27 cellular contexts compared by ENCODE assay signal in genomic region chr10:107529350-107529749, GRCh38.
"Had no signal": no experiment of that assay in that cellular context is flagged by ENCODE, and none has a peak within 500 bp of the region (broad histone marks: within the 10 kb centered on the region; RNA-seq: fewer than 3 reads in every experiment).

No MANE protein-coding gene starts in this region.

- H3K36me3 ChIP-seq: left lung, lower lobe of right lung, ovary, right atrium auricular region, right lobe of liver, tibial nerve, uterus had no signal

- H3K36me3 Mint-ChIP-seq: mesothelial cell of epicardium; natural killer cell treated with Interleukin-12 subunit alpha and Interleukin-12 subunit beta and Interleukin-15 and Interleukin-18, amount 100 ng/mL, for 72 hours; stimulated activated memory B cell treated with anti-CD40 and anti-IgM and Interleukin-4, amounts not matched to agents 10 μg/mL and 1 μg/mL and 100 μg/mL, for 72 hours; type B pancreatic cell had no signal

- H3K4me1 ChIP-seq: left lung, lower lobe of right lung, right atrium auricular region, right lobe of liver, tibial nerve, uterus had no signal

- H3K27ac ChIP-seq: left lung, lower lobe of right lung, ovary, right atrium auricular region, right lobe of liver, tibial nerve, uterus had no signal

- H3K9me3 Mint-ChIP-seq: mesothelial cell of epicardium; stimulated activated memory B cell treated with anti-CD40 and anti-IgM and Interleukin-4, amounts not matched to agents 10 μg/mL and 1 μg/mL and 100 μg/mL, for 72 hours; type B pancreatic cell had no signal

- H3K4me3 ChIP-seq: left lung, lower lobe of right lung, mucosa of descending colon, ovary, right atrium auricular region, right lobe of liver, smooth muscle cell, tibial nerve, uterus had no signal

- H3K9me3 ChIP-seq: left lung, lower lobe of right lung, mucosa of descending colon, ovary, right atrium auricular region, right lobe of liver, tibial nerve, uterus had no signal

- ATAC-seq: left cardiac atrium; left lung; lower lobe of right lung; mucosa of descending colon; naive thymus-derived CD4-positive, alpha-beta T cell; natural killer cell treated with Interleukin-12 subunit alpha and Interleukin-12 subunit beta and Interleukin-15 and Interleukin-18, amount 100 ng/mL, for 72 hours; right lobe of liver; stimulated activated memory B cell treated with anti-CD40 and anti-IgM and Interleukin-4, amounts not matched to agents 10 μg/mL and 1 μg/mL and 100 μg/mL, for 72 hours; stimulated activated naive CD8-positive, alpha-beta T cell treated with anti-CD3 and anti-CD28 coated beads, Interleukin-15, amount 100 ng/mL, for 72 hours had no signal

- H3K27ac Mint-ChIP-seq: mesothelial cell of epicardium; naive thymus-derived CD4-positive, alpha-beta T cell; natural killer cell treated with Interleukin-12 subunit alpha and Interleukin-12 subunit beta and Interleukin-15 and Interleukin-18, amount 100 ng/mL, for 72 hours; progenitor cell of endocrine pancreas; stimulated activated memory B cell treated with anti-CD40 and anti-IgM and Interleukin-4, amounts not matched to agents 10 μg/mL and 1 μg/mL and 100 μg/mL, for 72 hours; stimulated activated naive CD8-positive, alpha-beta T cell treated with anti-CD3 and anti-CD28 coated beads, Interleukin-15, amount 100 ng/mL, for 72 hours; type B pancreatic cell had no signal

- DNase-seq: hippocampal formation; kidney glomerular epithelial cell; left cardiac atrium; left lung; lower lobe of right lung; mammary epithelial cell; mesenchymal stem cell; mucosa of descending colon; naive thymus-derived CD4-positive, alpha-beta T cell; ovary; right lobe of liver; stimulated activated CD4-positive, alpha-beta T cell treated with anti-CD3 and anti-CD28 coated beads, Interleukin-1b, Interleukin-23, amount 100 ng/mL, for 48 hours; stimulated activated CD4-positive, alpha-beta T cell treated with anti-CD3 and anti-CD28 coated beads, Interleukin-2, amount 100 ng/mL, for 48 hours; stimulated activated CD4-positive, alpha-beta T cell treated with anti-CD3 and anti-CD28 coated beads, Interleukin-4, amount 100 ng/mL, for 4 hours; stimulated activated CD8-positive, alpha-beta memory T cell treated with anti-CD3 and anti-CD28 coated beads, Interleukin-4, amount 100 ng/mL, for 48 hours; stimulated activated naive CD4-positive, alpha-beta T cell treated with Interleukin-2 at 50 U/mL for 16 hours; stimulated activated naive CD8-positive, alpha-beta T cell treated with anti-CD3 and anti-CD28 coated beads, Interleukin-15, amount 100 ng/mL, for 72 hours; substantia nigra; uterus had no signal

- H3K27me3 ChIP-seq: left lung, ovary, right atrium auricular region, right lobe of liver, tibial nerve, uterus had no signal

- H3K4me3 Mint-ChIP-seq: mesothelial cell of epicardium; naive thymus-derived CD4-positive, alpha-beta T cell; natural killer cell treated with Interleukin-12 subunit alpha and Interleukin-12 subunit beta and Interleukin-15 and Interleukin-18, amount 100 ng/mL, for 72 hours; stimulated activated memory B cell treated with anti-CD40 and anti-IgM and Interleukin-4, amounts not matched to agents 10 μg/mL and 1 μg/mL and 100 μg/mL, for 72 hours; stimulated activated naive CD8-positive, alpha-beta T cell treated with anti-CD3 and anti-CD28 coated beads, Interleukin-15, amount 100 ng/mL, for 72 hours; type B pancreatic cell had no signal

- H3K4me1 Mint-ChIP-seq: mesothelial cell of epicardium; naive thymus-derived CD4-positive, alpha-beta T cell; stimulated activated memory B cell treated with anti-CD40 and anti-IgM and Interleukin-4, amounts not matched to agents 10 μg/mL and 1 μg/mL and 100 μg/mL, for 72 hours; stimulated activated naive CD8-positive, alpha-beta T cell treated with anti-CD3 and anti-CD28 coated beads, Interleukin-15, amount 100 ng/mL, for 72 hours had no signal

- H3K27me3 Mint-ChIP-seq: naive thymus-derived CD4-positive, alpha-beta T cell; natural killer cell treated with Interleukin-12 subunit alpha and Interleukin-12 subunit beta and Interleukin-15 and Interleukin-18, amount 100 ng/mL, for 72 hours; progenitor cell of endocrine pancreas; stimulated activated memory B cell treated with anti-CD40 and anti-IgM and Interleukin-4, amounts not matched to agents 10 μg/mL and 1 μg/mL and 100 μg/mL, for 72 hours; stimulated activated naive CD8-positive, alpha-beta T cell treated with anti-CD3 and anti-CD28 coated beads, Interleukin-15, amount 100 ng/mL, for 72 hours; type B pancreatic cell had no signal
